ENCODE assay signal across 30 cellular contexts in the genomic region with DNA sequence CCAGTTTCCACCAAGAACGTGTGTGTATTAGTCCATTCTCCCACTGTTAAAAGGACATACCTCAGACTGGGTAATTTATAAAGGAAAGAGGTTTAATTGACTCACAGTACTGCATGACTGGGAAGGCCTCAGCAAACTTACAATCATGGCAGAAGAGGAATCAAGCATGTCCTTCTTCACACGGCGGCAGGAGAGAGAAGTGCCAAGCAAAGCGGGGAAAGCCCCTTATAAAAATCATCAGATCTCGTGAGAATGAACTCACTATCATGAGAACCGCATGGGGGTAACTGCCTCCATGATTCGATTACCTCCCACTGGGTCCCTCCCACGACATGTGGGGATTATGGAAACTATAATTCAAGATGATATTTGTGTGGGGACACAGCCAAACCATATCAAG. TPM values are rescaled to one million over a fixed set of nuclear protein-coding genes. Genes with fewer than 3 reads are reported as not detected.
"Had no signal": no experiment of that assay in that cellular context is flagged by ENCODE, and none has a peak within 500 bp of the region (broad histone marks: within the 10 kb centered on the region; RNA-seq: fewer than 3 reads in every experiment).

No MANE protein-coding gene starts in this region.

- H3K4me1 Mint-ChIP-seq: memory B cell had no signal

- H3K36me3 ChIP-seq: esophagus squamous epithelium, gastrocnemius medialis, heart right ventricle, left lung, lower lobe of right lung had no signal

- H3K9me3 ChIP-seq: esophagus squamous epithelium, gastrocnemius medialis, lower lobe of right lung had no signal

- H3K4me1 ChIP-seq: gastrocnemius medialis had no signal

- H3K4me3 ChIP-seq: coronary artery, dorsolateral prefrontal cortex, esophagus squamous epithelium, gastrocnemius medialis, heart right ventricle, left lung, lower lobe of right lung had no signal

- FAIRE-seq: colon, islet of Langerhans, keratinocyte had no signal

- H3K9me3 Mint-ChIP-seq: memory B cell had no signal

- H3K4me3 Mint-ChIP-seq: memory B cell had no signal

- H3K27me3 ChIP-seq: dorsolateral prefrontal cortex, gastrocnemius medialis, heart right ventricle, left lung had no signal

- DNase-seq: dermis blood vessel endothelial cell; dorsolateral prefrontal cortex; effector CD4-positive, alpha-beta T cell; effector memory CD4-positive, alpha-beta T cell; erythroblast; esophagus squamous epithelium; foreskin fibroblast; foreskin melanocyte; gastrocnemius medialis; glutamatergic neuron; head of caudate nucleus; heart right ventricle; hippocampal formation; left cardiac atrium; lower lobe of right lung; mesendoderm; midbrain had no signal

- H3K27ac ChIP-seq: coronary artery, dorsolateral prefrontal cortex, epithelial cell of prostate, esophagus squamous epithelium, gastrocnemius medialis, heart right ventricle, left lung, lower lobe of right lung had no signal

- ATAC-seq: esophagus mucosa, gastrocnemius medialis, heart right ventricle, left cardiac atrium, left lung, left ventricle myocardium superior, lower lobe of right lung had no signal

- H3K27me3 Mint-ChIP-seq: memory B cell had no signal

- H3K27ac Mint-ChIP-seq: memory B cell had no signal

RNA-seq across cellular contexts. Expression of a gene that starts 13.1 kb away (rescaled TPM):
- total RNA-seq: dermis blood vessel endothelial cell, esophagus mucosa, esophagus squamous epithelium, gastrocnemius medialis, glomerular endothelial cell, kidney epithelial cell, left cardiac atrium, left lung, left ventricle myocardium superior, lower lobe of right lung, lung microvascular endothelial cell, mucosa of gallbladder had no signal
